In genomic region chr7:151345576-151345975, GRCh38 we compare ENCODE assay signal across 16 cellular contexts. TPM values are rescaled to one million over a fixed set of nuclear protein-coding genes. Genes with fewer than 3 reads are reported as not detected.
A peak's percentile ranks its signal among the peaks of the same experiment; 100 is the strongest.
DNase-seq lines count a peak whose midpoint lies in the region; ATAC-seq and TF ChIP-seq lines count a peak whose summit lies in the region.
"Had no signal": no experiment of that assay in that cellular context is flagged by ENCODE, and none has a peak within 500 bp of the region (broad histone marks: within the 10 kb centered on the region; RNA-seq: fewer than 3 reads in every experiment).

No MANE protein-coding gene starts in this region.

- H3K27me3 ChIP-seq in Karpas-422 (ENCODE audit: low read length) (no peaks in the 10 kb centered on the region), neutrophil (no peaks in the 10 kb centered on the region)
- H3K27me3 ChIP-seq: SJSA1, uterus had no signal

- no peak overlapping the region for H2AFZ ChIP-seq in Karpas-422 (ENCODE audit: low read length)

- no peak for DNase-seq in activated CD8-positive, alpha-beta T cell treated with anti-CD3 and anti-CD28 coated beads for 36 hours
- no peak for DNase-seq in activated CD8-positive, alpha-beta T cell treated with anti-CD3 and anti-CD28 coated beads, Interleukin-2, amount 10 ng/mL, durations not matched to agents 7 days and 5 days
- no peak for DNase-seq in Karpas-422
- DNase-seq in activated naive CD8-positive, alpha-beta T cell treated with anti-CD3 and anti-CD28 coated beads, Interleukin-2, amount 50 U/mL, for 24 hours: no peak
- no peak for DNase-seq in MCF 10A (ENCODE audit: unreplicated experiment)
- DNase-seq in GM10248 (ENCODE audit: extremely low spot score): no peak
- DNase-seq in OCI-M2 (lab: John Stamatoyannopoulos, UW; ENCODE audit: unreplicated experiment): no peak
- DNase-seq: activated CD4-positive, alpha-beta T cell treated with anti-CD3 and anti-CD28 coated beads, Interleukin-2, amount 50 U/mL, for 1 hour; IMR-90; left colon; NCI-H2029; NCI-H510A; right cardiac atrium; uterus had no signal

- H3K36me3 ChIP-seq in Karpas-422 (ENCODE audit: insufficient read depth, low read length): peaks cover 24% of the 10 kb centered on the region; the same call in 1 of the 2 replicates
- H3K36me3 ChIP-seq in neutrophil: peaks cover 35% of the 10 kb centered on the region
- H3K36me3 ChIP-seq: uterus had no signal

- H3K79me2 ChIP-seq in Karpas-422 (ENCODE audit: low read length): peaks cover 33% of the 10 kb centered on the region

- no peaks in the 10 kb centered on the region for H4K20me1 ChIP-seq in Karpas-422 (ENCODE audit: insufficient read depth, low read depth, low read length)

- H3K9me2 ChIP-seq in Karpas-422 (replicated peaks; ENCODE audit: insufficient read depth, low read length): no peaks in the 10 kb centered on the region

- no peaks in the 10 kb centered on the region for H3K9me3 ChIP-seq in Karpas-422 (ENCODE audit: low read length)
- no peaks in the 10 kb centered on the region for H3K9me3 ChIP-seq in neutrophil
- H3K9me3 ChIP-seq: SJSA1, uterus had no signal

- no peak overlapping the region for H3K4me3 ChIP-seq in Karpas-422 (ENCODE audit: low read length)
- H3K4me3 ChIP-seq in neutrophil (ENCODE audit: low read depth in 1 of 2, low read length in 1 of 2): no peak overlapping the region
- H3K4me3 ChIP-seq: SJSA1, uterus had no signal

- H3K27ac ChIP-seq in Karpas-422 (ENCODE audit: low read length): 0 out of 2 replicates have a peak overlapping the region, but pooled peaks have one; percentile 21
- peak overlapping the region; percentile 18 for H3K27ac ChIP-seq in neutrophil
- H3K27ac ChIP-seq: SJSA1, uterus had no signal

- no peak overlapping the region for H3K4me3 Mint-ChIP-seq in activated CD8-positive, alpha-beta T cell treated with anti-CD3 and anti-CD28 coated beads for 36 hours
- no peak overlapping the region for H3K4me3 Mint-ChIP-seq in activated CD8-positive, alpha-beta T cell treated with anti-CD3 and anti-CD28 coated beads, Interleukin-2, amount 10 ng/mL, durations not matched to agents 7 days and 5 days
- H3K4me3 Mint-ChIP-seq in activated naive CD8-positive, alpha-beta T cell treated with anti-CD3 and anti-CD28 coated beads, Interleukin-2, amount 50 U/mL, for 24 hours: no peak overlapping the region
- no peak overlapping the region for H3K4me3 Mint-ChIP-seq in MCF 10A (ENCODE audit: unreplicated experiment)

- no peaks in the 10 kb centered on the region for H3K9me3 Mint-ChIP-seq in activated CD8-positive, alpha-beta T cell treated with anti-CD3 and anti-CD28 coated beads for 36 hours
- H3K9me3 Mint-ChIP-seq in activated CD8-positive, alpha-beta T cell treated with anti-CD3 and anti-CD28 coated beads, Interleukin-2, amount 10 ng/mL, durations not matched to agents 7 days and 5 days (ENCODE audit: insufficient read depth): no peaks in the 10 kb centered on the region
- no peaks in the 10 kb centered on the region for H3K9me3 Mint-ChIP-seq in activated naive CD8-positive, alpha-beta T cell treated with anti-CD3 and anti-CD28 coated beads, Interleukin-2, amount 50 U/mL, for 24 hours
- H3K9me3 Mint-ChIP-seq in MCF 10A (ENCODE audit: unreplicated experiment): no peaks in the 10 kb centered on the region

- H3K9ac ChIP-seq in Karpas-422 (ENCODE audit: low read length): no peak overlapping the region

- no peak overlapping the region for H3K4me2 ChIP-seq in Karpas-422 (ENCODE audit: low read depth, low read length, poor library complexity, severe bottlenecking)

- CTCF ChIA-PET in activated CD8-positive, alpha-beta T cell treated with anti-CD3 and anti-CD28 coated beads for 36 hours (lab: Charles Lee): interaction anchor here (1.4 to 4.6 kb wide), 2 partner anchors 30 kb away, joined by 4 to 35 read pairs; no protein-coding TSS in a partner anchor
- CTCF ChIA-PET in activated CD8-positive, alpha-beta T cell treated with anti-CD3 and anti-CD28 coated beads, Interleukin-2, amount 10 ng/mL, durations not matched to agents 7 days and 5 days (lab: Charles Lee): no interaction called here
- CTCF ChIA-PET in MCF 10A (lab: Yijun Ruan, JAX) (interaction anchor here (0.8 to 10.8 kb wide), 6 partner anchors 10 to 104 kb away, joined by 4 to 240 read pairs (median 5); no protein-coding TSS in a partner anchor), GM10248 (lab: Yijun Ruan, JAX) (interaction anchor here (5.0 kb wide), 1 partner anchor 30 kb away, joined by 31 read pairs; no protein-coding TSS in a partner anchor)

- POLR2A ChIA-PET in activated CD8-positive, alpha-beta T cell treated with anti-CD3 and anti-CD28 coated beads for 36 hours (lab: Charles Lee): no interaction called here
- POLR2A ChIA-PET in activated CD8-positive, alpha-beta T cell treated with anti-CD3 and anti-CD28 coated beads, Interleukin-2, amount 10 ng/mL, durations not matched to agents 7 days and 5 days (lab: Charles Lee): no interaction called here
- POLR2A ChIA-PET in MCF 10A (lab: Yijun Ruan, JAX) (no interaction called here), GM10248 (lab: Yijun Ruan, JAX) (no interaction called here)

- peaks cover 47% of the 10 kb centered on the region for H3K4me1 Mint-ChIP-seq in activated CD8-positive, alpha-beta T cell treated with anti-CD3 and anti-CD28 coated beads for 36 hours (ENCODE audit: low read depth)
- H3K4me1 Mint-ChIP-seq in activated CD8-positive, alpha-beta T cell treated with anti-CD3 and anti-CD28 coated beads, Interleukin-2, amount 10 ng/mL, durations not matched to agents 7 days and 5 days (ENCODE audit: low read depth): peaks cover 37% of the 10 kb centered on the region
- peaks cover 60% of the 10 kb centered on the region for H3K4me1 Mint-ChIP-seq in activated naive CD8-positive, alpha-beta T cell treated with anti-CD3 and anti-CD28 coated beads, Interleukin-2, amount 50 U/mL, for 24 hours
- H3K4me1 Mint-ChIP-seq in MCF 10A (ENCODE audit: insufficient read depth, unreplicated experiment): peaks cover 8% of the 10 kb centered on the region

- intact Hi-C loops in activated CD8-positive, alpha-beta T cell treated with anti-CD3 and anti-CD28 coated beads for 36 hours (cut with micrococcal nuclease): no loop called here
- intact Hi-C loops in MCF 10A (cut with micrococcal nuclease): no loop called here

- H3K4me1 ChIP-seq in Karpas-422 (ENCODE audit: low read length): peaks cover 38% of the 10 kb centered on the region
- peaks cover 26 to 42% of the 10 kb centered on the region in 2 experiments for H3K4me1 ChIP-seq in neutrophil (ENCODE audit: control insufficient read depth in 1 of 2, insufficient read depth in 1 of 2, low read depth in 1 of 2, low read length in 1 of 2)

- no peaks in the 10 kb centered on the region for H3K27me3 Mint-ChIP-seq in activated CD8-positive, alpha-beta T cell treated with anti-CD3 and anti-CD28 coated beads for 36 hours
- H3K27me3 Mint-ChIP-seq in activated CD8-positive, alpha-beta T cell treated with anti-CD3 and anti-CD28 coated beads, Interleukin-2, amount 10 ng/mL, durations not matched to agents 7 days and 5 days (ENCODE audit: low read depth): no peaks in the 10 kb centered on the region
- H3K27me3 Mint-ChIP-seq in activated naive CD8-positive, alpha-beta T cell treated with anti-CD3 and anti-CD28 coated beads, Interleukin-2, amount 50 U/mL, for 24 hours: no peaks in the 10 kb centered on the region
- no peaks in the 10 kb centered on the region for H3K27me3 Mint-ChIP-seq in MCF 10A (ENCODE audit: insufficient read depth, unreplicated experiment)

- ATAC-seq in activated CD8-positive, alpha-beta T cell treated with anti-CD3 and anti-CD28 coated beads for 36 hours: no peak
- ATAC-seq in activated CD8-positive, alpha-beta T cell treated with anti-CD3 and anti-CD28 coated beads, Interleukin-2, amount 10 ng/mL, durations not matched to agents 7 days and 5 days: no peak
- ATAC-seq in activated naive CD8-positive, alpha-beta T cell treated with anti-CD3 and anti-CD28 coated beads, Interleukin-2, amount 50 U/mL, for 24 hours: no peak
- ATAC-seq: right cardiac atrium had no signal

- TF ChIP-seq CTCF in activated CD8-positive, alpha-beta T cell treated with anti-CD3 and anti-CD28 coated beads for 36 hours (IDR thresholded peaks at IDR 0.05): no peak
- TF ChIP-seq CTCF in neutrophil (IDR thresholded peaks at IDR 0.05): no peak
- TF ChIP-seq CTCF in MCF 10A (IDR thresholded peaks at IDR 0.05; ENCODE audit: unreplicated experiment): no peak
- no peak for TF ChIP-seq CTCF in GM10248 (IDR thresholded peaks at IDR 0.05; ENCODE audit: control extremely low read depth, extremely low read depth, low read depth, missing control alignments)

- peaks cover 32% of the 10 kb centered on the region for H3K36me3 Mint-ChIP-seq in activated CD8-positive, alpha-beta T cell treated with anti-CD3 and anti-CD28 coated beads for 36 hours (ENCODE audit: low read depth)
- H3K36me3 Mint-ChIP-seq in activated CD8-positive, alpha-beta T cell treated with anti-CD3 and anti-CD28 coated beads, Interleukin-2, amount 10 ng/mL, durations not matched to agents 7 days and 5 days (ENCODE audit: low read depth): peaks cover 45% of the 10 kb centered on the region
- peaks cover 33% of the 10 kb centered on the region for H3K36me3 Mint-ChIP-seq in activated naive CD8-positive, alpha-beta T cell treated with anti-CD3 and anti-CD28 coated beads, Interleukin-2, amount 50 U/mL, for 24 hours (ENCODE audit: low read depth)
- H3K36me3 Mint-ChIP-seq in MCF 10A (ENCODE audit: insufficient read depth, unreplicated experiment): peaks cover 63% of the 10 kb centered on the region

- no TSS peak for BruUV-seq in MCF 10A (replicated peaks; lab: Mats Ljungman, UMichigan)

- H3K27ac Mint-ChIP-seq in activated CD8-positive, alpha-beta T cell treated with anti-CD3 and anti-CD28 coated beads for 36 hours: peak overlapping the region; percentile 92
- no peak overlapping the region for H3K27ac Mint-ChIP-seq in activated CD8-positive, alpha-beta T cell treated with anti-CD3 and anti-CD28 coated beads, Interleukin-2, amount 10 ng/mL, durations not matched to agents 7 days and 5 days
- peak overlapping the region; percentile 75 for H3K27ac Mint-ChIP-seq in activated naive CD8-positive, alpha-beta T cell treated with anti-CD3 and anti-CD28 coated beads, Interleukin-2, amount 50 U/mL, for 24 hours
- H3K27ac Mint-ChIP-seq in MCF 10A (ENCODE audit: low read depth, unreplicated experiment): no peak overlapping the region

RNA-seq across cellular contexts. Expression of gene NUB1, which starts 4.0 kb away (rescaled TPM):
- 10 to 100 TPM; 41.0 to 42.5 TPM for total RNA-seq in activated CD8-positive, alpha-beta T cell treated with anti-CD3 and anti-CD28 coated beads for 36 hours
- total RNA-seq in activated CD8-positive, alpha-beta T cell treated with anti-CD3 and anti-CD28 coated beads, Interleukin-2, amount 10 ng/mL, durations not matched to agents 7 days and 5 days: 10 to 100 TPM; 59.0 to 59.2 TPM
- 40.0 and 53.0 TPM in 2 replicates for total RNA-seq in Karpas-422 (2014; rRNA removed; shearing (Covaris generic); ENCODE audit: low replicate concordance)
- total RNA-seq in MCF 10A (2022): 53.3 and 59.6 TPM in 2 replicates

Comparison
In these comparisons a context has a peak if more than half of its experiments do, and no peak if none do; other contexts are left out.
1. H3K27ac Mint-ChIP-seq: peak in activated CD8-positive, alpha-beta T cell treated with anti-CD3 and anti-CD28 coated beads for 36 hours (single experiment) and activated naive CD8-positive, alpha-beta T cell treated with anti-CD3 and anti-CD28 coated beads, Interleukin-2, amount 50 U/mL, for 24 hours (single experiment); none in activated CD8-positive, alpha-beta T cell treated with anti-CD3 and anti-CD28 coated beads, Interleukin-2, amount 10 ng/mL, durations not matched to agents 7 days and 5 days (single experiment) and MCF 10A (single experiment).